8 cellular contexts compared by ENCODE assay signal in the genomic region with DNA sequence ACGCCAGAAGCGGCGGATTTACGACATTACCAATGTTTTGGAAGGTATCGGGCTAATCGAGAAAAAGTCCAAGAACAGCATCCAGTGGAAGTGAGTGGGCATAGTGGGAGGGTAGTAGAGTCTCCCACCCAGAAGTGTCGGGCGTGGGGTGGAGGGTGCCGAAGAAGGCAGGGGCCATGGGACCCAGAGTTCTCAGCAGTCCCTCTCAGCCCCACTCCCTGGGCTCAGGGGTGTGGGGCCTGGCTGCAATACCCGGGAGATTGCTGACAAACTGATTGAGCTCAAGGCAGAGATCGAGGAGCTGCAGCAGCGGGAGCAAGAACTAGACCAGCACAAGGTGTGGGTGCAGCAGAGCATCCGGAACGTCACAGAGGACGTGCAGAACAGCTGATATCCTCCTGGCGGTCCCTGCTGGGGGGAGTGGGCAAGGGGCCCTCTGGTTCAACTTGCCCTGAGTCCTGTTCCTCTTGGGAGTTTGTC. TPM values are rescaled to one million over a fixed set of nuclear protein-coding genes. Genes with fewer than 3 reads are reported as not detected.
DNase-seq lines count a peak whose midpoint lies in the region; ATAC-seq and TF ChIP-seq lines count a peak whose summit lies in the region.

No MANE protein-coding gene starts in this region.

- TF ChIP-seq EP300 in sigmoid colon (IDR thresholded peaks at IDR 0.05), result no peak

- peaks cover 1 to 27% (median 25%) of the 10 kb centered on the region in 4 donors for H3K4me1 ChIP-seq in sigmoid colon

- no peak overlapping the region for H3K27ac ChIP-seq in SK-N-MC
- H3K27ac ChIP-seq in sigmoid colon, result peak overlapping the region; percentile 72 to 79 (median 78)

- TF ChIP-seq POLR2A in sigmoid colon (IDR thresholded peaks at IDR 0.05), result no peak

- ATAC-seq in GM18502 (IDR thresholded peaks at IDR 0.05; ENCODE audit: poor library complexity, unreplicated experiment), result peak; percentile 10

- H3K4me3 ChIP-seq in SK-N-MC (peak overlapping the region; percentile 80), fibroblast of mammary gland (ENCODE audit: control insufficient read depth, low read depth, low read length) (peak overlapping the region; percentile 95), sigmoid colon (peak overlapping the region; percentile 83 to 93 (median 92))

- TF ChIP-seq CTCF in fibroblast of mammary gland (conservative IDR thresholded peaks at IDR 0.05; ENCODE audit: control insufficient read depth, insufficient read depth, low read depth, low read length), result no peak
- no peak for TF ChIP-seq CTCF in sigmoid colon (IDR thresholded peaks at IDR 0.05)

- peak overlapping the region; percentile 93 for H3K9ac ChIP-seq in SK-N-MC (ENCODE audit: insufficient read length)

- intact Hi-C loops in sigmoid colon (cut with DNase I), result loop anchor here (2.0 kb wide), 1 partner anchor 34 kb away; the partner anchor contains the start of gene TMEM208

- H3K9me3 ChIP-seq in SK-N-MC (ENCODE audit: low read depth, low read length), result no peaks in the 10 kb centered on the region
- no peaks in the 10 kb centered on the region for H3K9me3 ChIP-seq in sigmoid colon

- H3K27me3 ChIP-seq in sigmoid colon, result no peaks in the 10 kb centered on the region

- DNase-seq in SK-N-MC (ENCODE audit: low read depth, low spot score) (no peak), fibroblast of mammary gland (ENCODE audit: low read depth) (no peak), sigmoid colon (no peak), AML-193 (lab: John Stamatoyannopoulos, UW) (no peak), iPS-NIHi11 (ENCODE audit: low spot score) (no peak), dedifferentiated amniotic fluid mesenchymal stem cell (ENCODE audit: extremely low spot score) (no peak)
- no peak for DNase-seq in activated CD4-positive, CD25-positive, alpha-beta regulatory T cell (lab: John Stamatoyannopoulos, UW)

- 11 to 28% methylated on average over 16 of the region's 16 CpGs for WGBS in sigmoid colon, 2 donors

- H3K36me3 ChIP-seq in SK-N-MC (ENCODE audit: insufficient read depth, low read length), result peaks cover 18% of the 10 kb centered on the region; the same call in 1 of the 2 replicates
- peaks cover 33 to 46% (median 37%) of the 10 kb centered on the region in 4 donors for H3K36me3 ChIP-seq in sigmoid colon

RNA-seq across cellular contexts. Expression of gene E2F4, which starts 0.9 kb away (rescaled TPM):
- 10 to 100 TPM; 59.9 to 85.9 (median 76.0) TPM for total RNA-seq in sigmoid colon
- polyA plus RNA-seq in sigmoid colon, result 10 to 100 TPM; 40.0 to 71.0 (median 51.7) TPM

RNA-seq across cellular contexts. Expression of gene EXOC3L1, which starts 2.9 kb away (rescaled TPM):
- 1 to 10 TPM; 1.1 to 4.4 (median 1.9) TPM for total RNA-seq in sigmoid colon
- 1 to 10 TPM; 2.5 to 8.4 (median 5.4) TPM for polyA plus RNA-seq in sigmoid colon

RNA-seq across cellular contexts. Expression of gene ELMO3, which starts 6.1 kb away (rescaled TPM):
- total RNA-seq in sigmoid colon, result 1 to 10 TPM in 2 of 4 donors, under 1 TPM in 2; 0.14 to 1.7 (median 1.1) TPM
- 10 to 100 TPM; 31.8 to 41.8 (median 35.1) TPM for polyA plus RNA-seq in sigmoid colon

RNA-seq across cellular contexts. Expression of gene MATCAP1, which starts 9.1 kb away (rescaled TPM):
- 10 to 100 TPM in 1 of 4 donors, 1 to 10 TPM in 3; 6.6 to 22.2 (median 9.7) TPM for total RNA-seq in sigmoid colon
- 10 to 100 TPM in 1 of 3 donors, 1 to 10 TPM in 2; 3.0 to 30.3 (median 4.8) TPM for polyA plus RNA-seq in sigmoid colon

RNA-seq across cellular contexts. Expression of gene NOL3, which starts 22.5 kb away (rescaled TPM):
- 10 to 100 TPM; 23.2 to 36.7 (median 25.9) TPM for total RNA-seq in sigmoid colon
- polyA plus RNA-seq in sigmoid colon, result 10 to 100 TPM; 12.7 to 23.9 (median 13.2) TPM
